22 cellular contexts compared by ENCODE assay signal in genomic region chr5:1548702-1549523, GRCh38. TPM values are rescaled to one million over a fixed set of nuclear protein-coding genes. Genes with fewer than 3 reads are reported as not detected.
DNase-seq lines count a peak whose midpoint lies in the region; ATAC-seq, FAIRE-seq and TF ChIP-seq lines count a peak whose summit lies in the region.
"Had no signal": no experiment of that assay in that cellular context is flagged by ENCODE, and none has a peak within 500 bp of the region (broad histone marks: within the 10 kb centered on the region; RNA-seq: fewer than 3 reads in every experiment).

No MANE protein-coding gene starts in this region.

- intact Hi-C loops in activated CD4-positive, alpha-beta memory T cell treated with anti-CD3 and anti-CD28 coated beads for 36 hours (cut with micrococcal nuclease) = no loop called here
- intact Hi-C loops in HepG2 (cut with micrococcal nuclease; ENCODE audit: unreplicated experiment) = no loop called here
- intact Hi-C loops in spleen (cut with DNase I; ENCODE audit: low total_unique reads) = no loop called here

- no peaks in the 10 kb centered on the region for H3K36me3 Mint-ChIP-seq in activated CD4-positive, alpha-beta memory T cell treated with anti-CD3 and anti-CD28 coated beads, Interleukin-2, amount 10 ng/mL, durations not matched to agents 7 days and 5 days (ENCODE audit: low read depth)
- no peaks in the 10 kb centered on the region for H3K36me3 Mint-ChIP-seq in activated CD4-positive, alpha-beta memory T cell treated with anti-CD3 and anti-CD28 coated beads for 36 hours
- H3K36me3 Mint-ChIP-seq in activated CD8-positive, alpha-beta memory T cell treated with anti-CD3 and anti-CD28 coated beads, Interleukin-2, amount 10 ng/mL, durations not matched to agents 7 days and 5 days = no peaks in the 10 kb centered on the region
- H3K36me3 Mint-ChIP-seq: neural progenitor cell had no signal

- TF ChIP-seq EP300 in HepG2 (IDR thresholded peaks at IDR 0.05; ENCODE audit: low read depth in 2 of 2, low read length in 2 of 2) (no peak), HepG2 (CRISPR knock-in tag; IDR thresholded peaks at IDR 0.05; ENCODE audit: borderline replicate concordance) (no peak)

- H3K27ac Mint-ChIP-seq in activated CD4-positive, alpha-beta memory T cell treated with anti-CD3 and anti-CD28 coated beads, Interleukin-2, amount 10 ng/mL, durations not matched to agents 7 days and 5 days = no peak overlapping the region
- H3K27ac Mint-ChIP-seq in activated CD4-positive, alpha-beta memory T cell treated with anti-CD3 and anti-CD28 coated beads for 36 hours = no peak overlapping the region
- H3K27ac Mint-ChIP-seq in activated CD8-positive, alpha-beta memory T cell treated with anti-CD3 and anti-CD28 coated beads, Interleukin-2, amount 10 ng/mL, durations not matched to agents 7 days and 5 days = no peak overlapping the region
- H3K27ac Mint-ChIP-seq: activated T-cell treated with anti-CD3 and anti-CD28 coated beads, Interleukin-2, amount 50 U/mL, for 24 hours; T-helper 17 cell had no signal

- H3K27me3 ChIP-seq in HepG2 (ENCODE audit: control insufficient read depth in 1 of 2, insufficient read depth in 2 of 2, low read length in 2 of 2) (no peaks in the 10 kb centered on the region), spleen (replicated peaks in 1 of 7) (peaks cover 0 to 8% (median 0%) of the 10 kb centered on the region in 7 donors)
- H3K27me3 ChIP-seq: BLaER1, neural progenitor cell, vagina had no signal

- CTCF ChIA-PET in activated CD4-positive, alpha-beta memory T cell treated with anti-CD3 and anti-CD28 coated beads, Interleukin-2, amount 10 ng/mL, durations not matched to agents 7 days and 5 days (lab: Charles Lee) = no interaction called here
- CTCF ChIA-PET in activated CD4-positive, alpha-beta memory T cell treated with anti-CD3 and anti-CD28 coated beads for 36 hours (lab: Charles Lee) = no interaction called here
- CTCF ChIA-PET in activated CD8-positive, alpha-beta memory T cell treated with anti-CD3 and anti-CD28 coated beads, Interleukin-2, amount 10 ng/mL, durations not matched to agents 7 days and 5 days (lab: Charles Lee) = no interaction called here
- CTCF ChIA-PET in HepG2 (lab: Yijun Ruan, JAX; ENCODE audit: low intra/inter-chr PET ratio, low total read pairs) = no interaction called here

- no TSS peak for BruUV-seq in HepG2 (replicated peaks; lab: Mats Ljungman, UMichigan)

- no peaks in the 10 kb centered on the region for H3K9me3 Mint-ChIP-seq in activated CD4-positive, alpha-beta memory T cell treated with anti-CD3 and anti-CD28 coated beads, Interleukin-2, amount 10 ng/mL, durations not matched to agents 7 days and 5 days
- H3K9me3 Mint-ChIP-seq in activated CD4-positive, alpha-beta memory T cell treated with anti-CD3 and anti-CD28 coated beads for 36 hours = no peaks in the 10 kb centered on the region
- no peaks in the 10 kb centered on the region for H3K9me3 Mint-ChIP-seq in activated CD8-positive, alpha-beta memory T cell treated with anti-CD3 and anti-CD28 coated beads, Interleukin-2, amount 10 ng/mL, durations not matched to agents 7 days and 5 days (ENCODE audit: low read depth)
- H3K9me3 Mint-ChIP-seq: activated T-cell treated with anti-CD3 and anti-CD28 coated beads, Interleukin-2, amount 50 U/mL, for 24 hours; central memory CD8-positive, alpha-beta T cell had no signal

- in situ Hi-C loops in HepG2 (cut with HindIII; ENCODE audit: extremely low pct_ligation_motif_present, low pct_unique_long_range_greater_than_20kb) = no loop called here

- no peaks in the 10 kb centered on the region for H3K4me1 Mint-ChIP-seq in activated CD4-positive, alpha-beta memory T cell treated with anti-CD3 and anti-CD28 coated beads, Interleukin-2, amount 10 ng/mL, durations not matched to agents 7 days and 5 days
- H3K4me1 Mint-ChIP-seq in activated CD4-positive, alpha-beta memory T cell treated with anti-CD3 and anti-CD28 coated beads for 36 hours (ENCODE audit: low read depth) = no peaks in the 10 kb centered on the region
- peaks cover 3% of the 10 kb centered on the region for H3K4me1 Mint-ChIP-seq in activated CD8-positive, alpha-beta memory T cell treated with anti-CD3 and anti-CD28 coated beads, Interleukin-2, amount 10 ng/mL, durations not matched to agents 7 days and 5 days

- H2AFZ ChIP-seq in HepG2 (ENCODE audit: low read length) = no peak overlapping the region
- H2AFZ ChIP-seq: neural progenitor cell had no signal

- peaks cover 62% of the 10 kb centered on the region for H3K4me1 ChIP-seq in HepG2 (ENCODE audit: insufficient read depth, low read length)
- H3K4me1 ChIP-seq in spleen = peaks cover 0 to 10% (median 0%) of the 10 kb centered on the region in 6 donors
- H3K4me1 ChIP-seq: vagina had no signal

- H3K4me2 ChIP-seq in HepG2 (ENCODE audit: low read depth, low read length) = no peak overlapping the region
- H3K4me2 ChIP-seq: BLaER1, neural progenitor cell had no signal

- H3K4me3 Mint-ChIP-seq in activated CD4-positive, alpha-beta memory T cell treated with anti-CD3 and anti-CD28 coated beads, Interleukin-2, amount 10 ng/mL, durations not matched to agents 7 days and 5 days = no peak overlapping the region
- no peak overlapping the region for H3K4me3 Mint-ChIP-seq in activated CD4-positive, alpha-beta memory T cell treated with anti-CD3 and anti-CD28 coated beads for 36 hours
- no peak overlapping the region for H3K4me3 Mint-ChIP-seq in activated CD8-positive, alpha-beta memory T cell treated with anti-CD3 and anti-CD28 coated beads, Interleukin-2, amount 10 ng/mL, durations not matched to agents 7 days and 5 days
- H3K4me3 Mint-ChIP-seq: activated T-cell treated with anti-CD3 and anti-CD28 coated beads, Interleukin-2, amount 50 U/mL, for 24 hours; central memory CD8-positive, alpha-beta T cell; neural progenitor cell; T-helper 17 cell had no signal

- no peak for ATAC-seq in activated CD8-positive, alpha-beta memory T cell treated with anti-CD3 and anti-CD28 coated beads, Interleukin-2, amount 10 ng/mL, durations not matched to agents 7 days and 5 days
- no peak for ATAC-seq in HepG2
- ATAC-seq in GM21367 (IDR thresholded peaks at IDR 0.05; ENCODE audit: unreplicated experiment) = no peak
- no peak for ATAC-seq in HG02759 (IDR thresholded peaks at IDR 0.05; ENCODE audit: unreplicated experiment)
- ATAC-seq: T-helper 17 cell had no signal

- no peaks in the 10 kb centered on the region for H4K20me1 ChIP-seq in HepG2 (ENCODE audit: insufficient read depth, low read length)
- H4K20me1 ChIP-seq: BLaER1 had no signal

- POLR2A ChIA-PET in activated CD4-positive, alpha-beta memory T cell treated with anti-CD3 and anti-CD28 coated beads, Interleukin-2, amount 10 ng/mL, durations not matched to agents 7 days and 5 days (lab: Charles Lee) = no interaction called here
- POLR2A ChIA-PET in activated CD4-positive, alpha-beta memory T cell treated with anti-CD3 and anti-CD28 coated beads for 36 hours (lab: Charles Lee) = no interaction called here
- POLR2A ChIA-PET in HepG2 (lab: Yijun Ruan, JAX) = no interaction called here

- 81% methylated on average over 35 of the region's 35 CpGs for WGBS in HepG2 (ENCODE audit: low lambda C conversion rate)
- 85 to 89% (median 87%) methylated on average over 35 of the region's 35 CpGs for WGBS in spleen, 5 donors

- H3K4me3 ChIP-seq in HepG2 (replicated peaks in 1 of 3; ENCODE audit: insufficient read depth in 1 of 3, low read depth in 2 of 3, low read length in 3 of 3) (no peak overlapping the region), spleen (no peak overlapping the region)
- H3K4me3 ChIP-seq: BLaER1, neural progenitor cell, vagina had no signal

- no peak for TF ChIP-seq RAD21 in HepG2 (CRISPR knock-in tag; IDR thresholded peaks at IDR 0.05)

- TF ChIP-seq CTCF in HepG2 (CRISPR knock-in tag; IDR thresholded peaks at IDR 0.05) (no peak), spleen (IDR thresholded peaks at IDR 0.05 in 8 of 11, conservative IDR thresholded peaks at IDR 0.05 in 3 of 11) (no peak), GM20000 (IDR thresholded peaks at IDR 0.05; ENCODE audit: extremely low read depth, missing control alignments) (no peak)

- FAIRE-seq in HepG2 (lab: Jason Lieb, UNC) = no peak

- peak; percentile 8 for DNase-seq in activated CD4-positive, alpha-beta memory T cell treated with anti-CD3 and anti-CD28 coated beads, Interleukin-2, amount 10 ng/mL, durations not matched to agents 7 days and 5 days
- DNase-seq in activated CD4-positive, alpha-beta memory T cell treated with anti-CD3 and anti-CD28 coated beads for 36 hours = no peak
- DNase-seq in activated CD8-positive, alpha-beta memory T cell treated with anti-CD3 and anti-CD28 coated beads, Interleukin-2, amount 10 ng/mL, durations not matched to agents 7 days and 5 days = peak; percentile 35
- no peak for DNase-seq in HepG2 (ENCODE audit: low spot score)
- DNase-seq in spleen = peak; percentile 59
- DNase-seq in GM20000 (ENCODE audit: low spot score) = no peak
- DNase-seq: activated naive CD4-positive, alpha-beta T cell; activated T-cell treated with anti-CD3 and anti-CD28 coated beads, Interleukin-2, amount 50 U/mL, for 24 hours; effector CD4-positive, alpha-beta T cell; EL; foreskin melanocyte; NCI-H82; SIG-M5; stimulated activated CD4-positive, alpha-beta T cell treated with anti-CD3 and anti-CD28 coated beads, Interleukin-12 subunit alpha, Interleukin-12 subunit beta, amount 100 ng/mL, for 4 hours; stimulated activated CD8-positive, alpha-beta memory T cell treated with anti-CD3 and anti-CD28 coated beads, Interleukin-4, amount 100 ng/mL, for 48 hours; T-helper 17 cell had no signal

- H3K9ac ChIP-seq in HepG2 (ENCODE audit: insufficient read depth, low read depth, low read length) = no peak overlapping the region
- H3K9ac ChIP-seq: BLaER1, neural progenitor cell had no signal

- H3K79me2 ChIP-seq in HepG2 (ENCODE audit: insufficient read depth, low read length) = no peaks in the 10 kb centered on the region

- H3K9me3 ChIP-seq in HepG2 (ENCODE audit: low read length) = no peaks in the 10 kb centered on the region
- H3K9me3 ChIP-seq in spleen = no peaks in the 10 kb centered on the region
- H3K9me3 ChIP-seq: BLaER1, vagina had no signal

- no peak overlapping the region for H3K27ac ChIP-seq in HepG2 (ENCODE audit: extremely low read length, insufficient read depth, low read length)
- no peak overlapping the region for H3K27ac ChIP-seq in spleen
- H3K27ac ChIP-seq: BLaER1, neural progenitor cell, vagina had no signal

- H3K36me3 ChIP-seq in HepG2 (replicated peaks in 1 of 2; ENCODE audit: control insufficient read depth in 1 of 2, insufficient read depth in 2 of 2, low read length in 2 of 2) (no peaks in the 10 kb centered on the region), spleen (no peaks in the 10 kb centered on the region)
- H3K36me3 ChIP-seq: BLaER1, neural progenitor cell, vagina had no signal

- TF ChIP-seq POLR2A in HepG2 (IDR thresholded peaks at IDR 0.05; ENCODE audit: insufficient read depth in 1 of 2, low read depth in 2 of 2, low read length in 2 of 2) = no peak
- no peak for TF ChIP-seq POLR2A in spleen (IDR thresholded peaks at IDR 0.05)

- no peaks in the 10 kb centered on the region for H3K27me3 Mint-ChIP-seq in activated CD4-positive, alpha-beta memory T cell treated with anti-CD3 and anti-CD28 coated beads, Interleukin-2, amount 10 ng/mL, durations not matched to agents 7 days and 5 days
- H3K27me3 Mint-ChIP-seq in activated CD4-positive, alpha-beta memory T cell treated with anti-CD3 and anti-CD28 coated beads for 36 hours = no peaks in the 10 kb centered on the region
- H3K27me3 Mint-ChIP-seq in activated CD8-positive, alpha-beta memory T cell treated with anti-CD3 and anti-CD28 coated beads, Interleukin-2, amount 10 ng/mL, durations not matched to agents 7 days and 5 days = no peaks in the 10 kb centered on the region
- H3K27me3 Mint-ChIP-seq: activated T-cell treated with anti-CD3 and anti-CD28 coated beads, Interleukin-2, amount 50 U/mL, for 24 hours had no signal

RNA-seq across cellular contexts. Expression of gene LPCAT1, which starts 25.2 kb away (rescaled TPM):
- total RNA-seq in activated CD4-positive, alpha-beta memory T cell treated with anti-CD3 and anti-CD28 coated beads, Interleukin-2, amount 10 ng/mL, durations not matched to agents 7 days and 5 days = 10 to 100 TPM; 68.7 to 71.4 TPM
- 10 to 100 TPM; 48.4 to 51.4 TPM for total RNA-seq in activated CD4-positive, alpha-beta memory T cell treated with anti-CD3 and anti-CD28 coated beads for 36 hours
- 10 to 100 TPM; 83.8 to 85.3 TPM for total RNA-seq in activated CD8-positive, alpha-beta memory T cell treated with anti-CD3 and anti-CD28 coated beads, Interleukin-2, amount 10 ng/mL, durations not matched to agents 7 days and 5 days
- 16.0 and 29.8 TPM in 2 replicates for total RNA-seq in HepG2 (2016; rRNA removed; fragmentation: Illumina TruSeq; extraction: Trizol)
- 5.1 and 9.2 TPM in 2 replicates for total RNA-seq in HepG2 (2016; cell fraction: cytosol; rRNA removed; fragmentation: Illumina TruSeq; extraction: Trizol; ENCODE audit: low read depth)
- total RNA-seq in HepG2 (2016; cell fraction: insoluble cytoplasmic fraction; rRNA removed; fragmentation: Illumina TruSeq; extraction: Trizol) = 14.3 and 34.5 TPM in 2 replicates
- total RNA-seq in HepG2 (2016; cell fraction: membrane; rRNA removed; fragmentation: Illumina TruSeq; extraction: Trizol) = 14.8 and 16.4 TPM in 2 replicates
- 37.9 and 47.2 TPM in 2 replicates for total RNA-seq in HepG2 (2016; cell fraction: nucleus; rRNA removed; fragmentation: Illumina TruSeq; extraction: Trizol)
- polyA plus RNA-seq in HepG2 (2011; rRNA removed) = 90.6 and 115 TPM in 2 replicates
- polyA plus RNA-seq in HepG2 (2011; cell fraction: cytosol; rRNA removed) = 65.4 and 69.9 TPM in 2 replicates
- polyA plus RNA-seq in HepG2 (2011; cell fraction: nucleus; rRNA removed) = 330 and 361 TPM in 2 replicates
- 104 and 122 TPM in 2 replicates for polyA plus RNA-seq in HepG2 (2012)
- 3.8 and 4.2 TPM in 2 replicates for polyA plus RNA-seq in HepG2 (2016; cell fraction: cytosol; fragmentation: Illumina TruSeq; extraction: Trizol; ENCODE audit: low read depth)
- polyA plus RNA-seq in HepG2 (2016; cell fraction: insoluble cytoplasmic fraction; fragmentation: Illumina TruSeq; extraction: Trizol; ENCODE audit: low read depth) = 18.3 and 19.5 TPM in 2 replicates
- polyA plus RNA-seq in HepG2 (2016; cell fraction: membrane; fragmentation: Illumina TruSeq; extraction: Trizol; ENCODE audit: low read depth) = 9.2 and 10.4 TPM in 2 replicates
- 89.7 and 92.4 TPM in 2 replicates for polyA plus RNA-seq in HepG2 (2016; cell fraction: nucleus; fragmentation: Illumina TruSeq; extraction: Trizol; ENCODE audit: insufficient read depth, low read depth)
- 56.1 and 65.1 TPM in 2 replicates for polyA minus RNA-seq in HepG2 (2011; rRNA and poly(A)+ RNA removed; ENCODE audit: low replicate concordance)
- 44.6 and 51.7 TPM in 2 replicates for polyA minus RNA-seq in HepG2 (2011; cell fraction: cytosol; rRNA and poly(A)+ RNA removed)
- polyA minus RNA-seq in HepG2 (2011; cell fraction: nucleus; rRNA and poly(A)+ RNA removed) = 90.3 and 92.4 TPM in 2 replicates
- 100 to 1,000 TPM; 126 to 322 (median 223) TPM for total RNA-seq in spleen
- polyA plus RNA-seq in spleen = 100 to 1,000 TPM in 1 of 3 donors, 10 to 100 TPM in 2; 52.2 to 123 (median 94.8) TPM

Comparison
In these comparisons a context has a peak if more than half of its experiments do, and no peak if none do; other contexts are left out.
1. DNase-seq: peak in activated CD4-positive, alpha-beta memory T cell treated with anti-CD3 and anti-CD28 coated beads, Interleukin-2, amount 10 ng/mL, durations not matched to agents 7 days and 5 days (single experiment), activated CD8-positive, alpha-beta memory T cell treated with anti-CD3 and anti-CD28 coated beads, Interleukin-2, amount 10 ng/mL, durations not matched to agents 7 days and 5 days (single experiment) and spleen (single experiment); none in activated CD4-positive, alpha-beta memory T cell treated with anti-CD3 and anti-CD28 coated beads for 36 hours (single experiment), HepG2 (single experiment) and GM20000 (single experiment).